In the genomic region with DNA sequence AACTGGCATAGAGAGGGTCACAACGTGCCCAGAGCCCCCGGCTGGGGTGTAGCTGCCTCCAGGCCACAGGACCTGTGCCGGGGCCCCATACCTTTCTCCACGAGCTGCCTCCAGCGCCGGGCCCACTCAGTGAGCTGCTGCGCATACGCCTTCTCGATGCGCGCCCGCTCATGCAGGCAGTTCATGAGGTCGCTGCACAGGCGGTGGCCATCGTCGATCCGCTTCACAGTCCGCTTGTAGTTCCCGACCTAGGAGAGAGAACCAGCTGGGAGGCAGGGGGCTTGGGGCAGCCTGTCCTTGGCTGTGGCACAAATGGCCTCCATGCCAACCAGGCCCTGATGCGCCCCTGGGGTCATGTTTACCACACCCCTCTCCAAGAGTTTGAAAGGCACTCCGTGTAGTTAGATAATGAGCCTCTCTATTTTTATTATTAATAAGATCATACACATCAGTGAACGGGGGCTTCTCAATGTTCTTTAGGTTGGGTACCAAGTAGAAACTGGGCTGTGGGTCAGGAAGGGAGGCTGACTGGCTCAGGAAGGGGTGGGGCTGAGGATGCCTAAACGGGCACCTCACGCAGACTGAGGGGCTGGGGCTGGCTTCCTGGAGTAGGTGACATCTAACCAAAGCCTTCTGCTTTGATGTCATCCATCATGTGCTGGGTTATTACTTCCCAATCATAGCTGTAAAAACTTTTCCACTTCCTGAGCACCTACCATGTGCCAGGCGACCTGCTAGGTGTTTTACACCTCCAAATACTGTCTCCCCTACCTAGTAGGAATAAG, we compare ENCODE assay signal across 16 cellular contexts. TPM values are rescaled to one million over a fixed set of nuclear protein-coding genes. Genes with fewer than 3 reads are reported as not detected.
DNase-seq lines count a peak whose midpoint lies in the region; ATAC-seq, FAIRE-seq and TF ChIP-seq lines count a peak whose summit lies in the region.
"Had no signal": no experiment of that assay in that cellular context is flagged by ENCODE, and none has a peak within 500 bp of the region (broad histone marks: within the 10 kb centered on the region; RNA-seq: fewer than 3 reads in every experiment).

No MANE protein-coding gene starts in this region.

- H3K36me3 Mint-ChIP-seq in CD4-positive, alpha-beta T cell (ENCODE audit: low read depth) = peaks cover 31% of the 10 kb centered on the region
- H3K36me3 Mint-ChIP-seq in IgD-negative memory B cell = peaks cover 1% of the 10 kb centered on the region
- H3K36me3 Mint-ChIP-seq in central memory CD8-positive, alpha-beta T cell (ENCODE audit: insufficient read depth) = peaks cover 5% of the 10 kb centered on the region

- POLR2A ChIA-PET in CD4-positive, alpha-beta T cell (lab: Charles Lee) = interaction anchor here (0.6 to 1.0 kb wide), 2 partner anchors 42 to 122 kb away, joined by 3 read pairs; no protein-coding TSS in a partner anchor

- H3K27me3 Mint-ChIP-seq in CD4-positive, alpha-beta T cell = no peaks in the 10 kb centered on the region
- H3K27me3 Mint-ChIP-seq in IgD-negative memory B cell = peaks cover 1% of the 10 kb centered on the region
- no peaks in the 10 kb centered on the region for H3K27me3 Mint-ChIP-seq in central memory CD8-positive, alpha-beta T cell

- H3K9me3 Mint-ChIP-seq in CD4-positive, alpha-beta T cell = no peaks in the 10 kb centered on the region
- no peaks in the 10 kb centered on the region for H3K9me3 Mint-ChIP-seq in IgD-negative memory B cell
- H3K9me3 Mint-ChIP-seq in central memory CD8-positive, alpha-beta T cell = no peaks in the 10 kb centered on the region
- H3K9me3 Mint-ChIP-seq: activated T-cell treated with anti-CD3 and anti-CD28 coated beads, Interleukin-2, amount 50 U/mL, for 72 hours; neural crest cell had no signal

- H3K27ac ChIP-seq in CD4-positive, alpha-beta T cell (ENCODE audit: low read depth, low read length) = no peak overlapping the region
- H3K27ac ChIP-seq in pancreas (peak overlapping the region; percentile 84 to 93 (median 92)), gastroesophageal sphincter (peak overlapping the region in 1 of 4 donors; percentile 51)
- H3K27ac ChIP-seq: C4-2B had no signal

- H3K4me1 Mint-ChIP-seq in CD4-positive, alpha-beta T cell (ENCODE audit: low read depth) = peaks cover 49% of the 10 kb centered on the region
- H3K4me1 Mint-ChIP-seq in IgD-negative memory B cell = peaks cover 52 to 58% (median 53%) of the 10 kb centered on the region in 3 donors
- H3K4me1 Mint-ChIP-seq in central memory CD8-positive, alpha-beta T cell = peaks cover 59% of the 10 kb centered on the region

- peaks cover 0 to 10% (median 0%) of the 10 kb centered on the region in 3 donors for H3K36me3 ChIP-seq in pancreas
- peaks cover 0 to 48% of the 10 kb centered on the region in 2 donors for H3K36me3 ChIP-seq in gastroesophageal sphincter

- ATAC-seq in CD4-positive, alpha-beta T cell (ENCODE audit: poor library complexity) = peak; percentile 38
- peak; percentile 42 for ATAC-seq in central memory CD8-positive, alpha-beta T cell (replicated peaks; ENCODE audit: extremely low read depth, poor library complexity, severe bottlenecking)
- ATAC-seq in pancreas = no peak
- no peak for ATAC-seq in HG02610 (IDR thresholded peaks at IDR 0.05; ENCODE audit: unreplicated experiment)
- ATAC-seq in gastroesophageal sphincter = no peak
- ATAC-seq: activated T-cell treated with anti-CD3 and anti-CD28 coated beads, Interleukin-2, amount 50 U/mL, for 72 hours had no signal

- TF ChIP-seq CTCF in CD4-positive, alpha-beta T cell (IDR thresholded peaks at IDR 0.05) = no peak
- TF ChIP-seq CTCF in pancreas (IDR thresholded peaks at IDR 0.05) (no peak), gastroesophageal sphincter (IDR thresholded peaks at IDR 0.05) (no peak)

- CTCF ChIA-PET in CD4-positive, alpha-beta T cell (lab: Charles Lee) = no interaction called here

- no peak for DNase-seq in CD4-positive, alpha-beta T cell
- DNase-seq in central memory CD8-positive, alpha-beta T cell (ENCODE audit: low spot score in 2 of 2) = peak in 1 of 2 donors; percentile 13
- DNase-seq in pancreas (peak in 4 of 6 donors; percentile 50 to 86 (median 68)), NCI-H2196 (lab: John Stamatoyannopoulos, UW; ENCODE audit: unreplicated experiment) (no peak)
- DNase-seq: activated CD4-positive, CD25-positive, alpha-beta regulatory T cell treated with anti-CD3 and anti-CD28 coated beads, Interleukin-2, amount 50 U/mL, for 72 hours; activated T-cell treated with anti-CD3 and anti-CD28 coated beads, Interleukin-2, amount 50 U/mL, for 72 hours; effector CD8-positive, alpha-beta T cell; NCI-H2029 treated with DMSO at 0.1 percent for 48 hours; NCI-H748 treated with DMSO at 0.1 percent for 48 hours; stimulated activated naive CD4-positive, alpha-beta T cell treated with Interleukin-2 at 50 U/mL for 16 hours had no signal

- H3K4me1 ChIP-seq in pancreas = peaks cover 46 to 78% (median 54%) of the 10 kb centered on the region in 3 donors
- H3K4me1 ChIP-seq in gastroesophageal sphincter = peaks cover 0 to 59% (median 2%) of the 10 kb centered on the region in 3 donors

- H3K4me3 ChIP-seq in pancreas = no peak overlapping the region
- H3K4me3 ChIP-seq in gastroesophageal sphincter = no peak overlapping the region
- H3K4me3 ChIP-seq: lung had no signal

- H3K4me3 Mint-ChIP-seq in CD4-positive, alpha-beta T cell = no peak overlapping the region
- H3K4me3 Mint-ChIP-seq in IgD-negative memory B cell = peak overlapping the region in 2 of 4 donors; percentile 68 to 84
- H3K4me3 Mint-ChIP-seq in central memory CD8-positive, alpha-beta T cell = no peak overlapping the region
- H3K4me3 Mint-ChIP-seq: activated T-cell treated with anti-CD3 and anti-CD28 coated beads, Interleukin-2, amount 50 U/mL, for 72 hours; neural crest cell had no signal

- 69 to 70% methylated on average over 25 of the region's 25 CpGs for WGBS in pancreas, 2 donors
- WGBS in gastroesophageal sphincter (ENCODE audit: low coverage in 1 of 2), 2 donors = 93 to 100% methylated on average over 1 to 3 of the region's 25 CpGs

- no peaks in the 10 kb centered on the region for H3K27me3 ChIP-seq in CD4-positive, alpha-beta T cell (ENCODE audit: control insufficient read depth, insufficient read depth, low read length)
- no peaks in the 10 kb centered on the region for H3K27me3 ChIP-seq in pancreas
- H3K27me3 ChIP-seq in gastroesophageal sphincter = no peaks in the 10 kb centered on the region

- TF ChIP-seq POLR2A in gastroesophageal sphincter (IDR thresholded peaks at IDR 0.05) = no peak

- H3K9me3 ChIP-seq in CD4-positive, alpha-beta T cell (ENCODE audit: control insufficient read depth, low read length) = no peaks in the 10 kb centered on the region
- no peaks in the 10 kb centered on the region for H3K9me3 ChIP-seq in pancreas
- no peaks in the 10 kb centered on the region for H3K9me3 ChIP-seq in gastroesophageal sphincter

- FAIRE-seq in pancreas (lab: Jason Lieb, UNC) = no peak

- H3K27ac Mint-ChIP-seq in CD4-positive, alpha-beta T cell = peak overlapping the region; percentile 30
- peak overlapping the region; percentile 51 to 96 (median 80) for H3K27ac Mint-ChIP-seq in IgD-negative memory B cell
- H3K27ac Mint-ChIP-seq in central memory CD8-positive, alpha-beta T cell (ENCODE audit: low read depth) = no peak overlapping the region

- TF ChIP-seq EP300 in gastroesophageal sphincter (IDR thresholded peaks at IDR 0.05) = no peak

- intact Hi-C loops in CD4-positive, alpha-beta T cell (cut with DNase I, micrococcal nuclease) = no loop called here
- intact Hi-C loops in pancreas (cut with DNase I) = no loop called here

RNA-seq across cellular contexts. Expression of gene ARFGAP3, which starts 36.5 kb away (rescaled TPM):
- 10 to 100 TPM; 19.5 to 21.4 TPM for total RNA-seq in CD4-positive, alpha-beta T cell
- 25.5 TPM for polyA plus RNA-seq in IgD-negative memory B cell
- total RNA-seq in pancreas = 10 to 100 TPM; 54.8 to 75.3 (median 62.1) TPM
- 10 to 100 TPM; 39.1 to 45.4 TPM for polyA plus RNA-seq in pancreas
- 10 to 100 TPM; 40.6 to 67.9 (median 49.1) TPM for total RNA-seq in gastroesophageal sphincter

Comparison
In these comparisons a context has a peak if more than half of its experiments do, and no peak if none do; other contexts are left out.
1. ATAC-seq: peak in CD4-positive, alpha-beta T cell (single experiment) and central memory CD8-positive, alpha-beta T cell (single experiment); none in pancreas (0 of 4), HG02610 (single experiment) and gastroesophageal sphincter (single experiment).
2. DNase-seq: peak in pancreas (4 of 6); none in CD4-positive, alpha-beta T cell (0 of 10) and NCI-H2196 (single experiment).